Comparison of ENCODE assay signal across 8 cellular contexts in the genomic region with DNA sequence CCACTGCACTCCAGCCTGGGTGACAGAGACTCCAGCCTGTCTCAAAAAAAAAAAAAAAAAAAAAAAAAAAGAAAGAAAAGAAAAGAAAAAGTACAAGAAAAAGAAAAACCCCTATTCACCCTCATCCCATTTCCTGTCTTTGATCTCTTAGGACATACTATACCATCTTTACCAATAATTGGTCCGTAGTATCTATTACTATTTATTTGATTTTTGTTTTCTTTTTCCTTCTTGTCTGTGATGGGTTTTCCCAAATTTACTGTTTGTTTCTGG. TPM values are rescaled to one million over a fixed set of nuclear protein-coding genes. Genes with fewer than 3 reads are reported as not detected.
DNase-seq lines count a peak whose midpoint lies in the region; ATAC-seq, FAIRE-seq and TF ChIP-seq lines count a peak whose summit lies in the region.

No MANE protein-coding gene starts in this region.

- CTCF ChIA-PET in HepG2 (lab: Yijun Ruan, JAX; ENCODE audit: low intra/inter-chr PET ratio, low total read pairs), result no interaction called here

- H4K20me1 ChIP-seq in HepG2 (ENCODE audit: insufficient read depth, low read length), result no peaks in the 10 kb centered on the region

- TF ChIP-seq POLR2A in HepG2 (IDR thresholded peaks at IDR 0.05; ENCODE audit: insufficient read depth in 1 of 2, low read depth in 2 of 2, low read length in 2 of 2) (no peak), right lobe of liver (IDR thresholded peaks at IDR 0.05) (no peak)

- H3K9ac ChIP-seq in HepG2 (ENCODE audit: insufficient read depth, low read depth, low read length) (peak overlapping the region; percentile 61; the same call in 1 of the 2 replicates), mesendoderm (ENCODE audit: low read length) (no peak overlapping the region)

- no peak overlapping the region for H2BK15ac ChIP-seq in mesendoderm (replicated peaks; ENCODE audit: low read depth)

- H3K79me1 ChIP-seq in mesendoderm (ENCODE audit: low read length), result no peaks in the 10 kb centered on the region

- H3K23ac ChIP-seq in mesendoderm (ENCODE audit: low read length), result no peak overlapping the region

- TF ChIP-seq CTCF in HepG2 (CRISPR knock-in tag; IDR thresholded peaks at IDR 0.05) (no peak), right lobe of liver (IDR thresholded peaks at IDR 0.05) (no peak)

- DNase-seq in HepG2 (ENCODE audit: low spot score) (no peak), right lobe of liver (no peak), mesendoderm (no peak), T-helper 9 cell (no peak)
- DNase-seq in activated naive CD4-positive, alpha-beta T cell treated with anti-CD3 and anti-CD28 coated beads, Interleukin-2, amount 50 U/mL, for 72 hours (ENCODE audit: low spot score in 2 of 2), result no peak
- no peak for DNase-seq in effector CD8-positive, alpha-beta T cell (lab: John Stamatoyannopoulos, UW)

- no peak overlapping the region for H3K4ac ChIP-seq in mesendoderm (ENCODE audit: low read depth, low read length)

- no peaks in the 10 kb centered on the region for H3K9me3 ChIP-seq in HepG2 (ENCODE audit: low read length)
- no peaks in the 10 kb centered on the region for H3K9me3 ChIP-seq in right lobe of liver
- H3K9me3 ChIP-seq in mesodermal cell (ENCODE audit: control insufficient read depth, low read length), result no peaks in the 10 kb centered on the region

- peaks cover 0 to 3% of the 10 kb centered on the region in 2 experiments; a peak in 1 of 5 replicates for H3K27me3 ChIP-seq in HepG2 (ENCODE audit: control insufficient read depth in 1 of 2, insufficient read depth in 2 of 2, low read length in 2 of 2)
- no peaks in the 10 kb centered on the region for H3K27me3 ChIP-seq in right lobe of liver
- H3K27me3 ChIP-seq in mesendoderm (ENCODE audit: insufficient read depth, low read length, poor library complexity), result no peaks in the 10 kb centered on the region

- H3K27ac ChIP-seq in HepG2 (ENCODE audit: extremely low read length, insufficient read depth, low read length), result no peak overlapping the region
- no peak overlapping the region for H3K27ac ChIP-seq in right lobe of liver
- H3K27ac ChIP-seq in mesodermal cell (ENCODE audit: low read depth, low read length, severe bottlenecking), result no peak overlapping the region
- H3K27ac ChIP-seq in mesendoderm (ENCODE audit: low read depth, low read length), result no peak overlapping the region

- TF ChIP-seq RAD21 in HepG2 (CRISPR knock-in tag; IDR thresholded peaks at IDR 0.05), result no peak

- no peak overlapping the region for H2BK120ac ChIP-seq in mesendoderm (ENCODE audit: low read depth, low read length)

- H4K8ac ChIP-seq in mesendoderm (ENCODE audit: low read depth, low read length), result no peak overlapping the region

- H2AK5ac ChIP-seq in mesendoderm (ENCODE audit: low read length), result no peak overlapping the region

- H3K4me1 ChIP-seq in HepG2 (ENCODE audit: insufficient read depth, low read length), result peaks cover 45% of the 10 kb centered on the region
- H3K4me1 ChIP-seq in right lobe of liver, result peaks cover 0 to 16% (median 3%) of the 10 kb centered on the region in 4 donors
- H3K4me1 ChIP-seq in mesodermal cell (ENCODE audit: control insufficient read depth, insufficient read depth, low read length, poor library complexity, severe bottlenecking), result peaks cover 6% of the 10 kb centered on the region
- H3K4me1 ChIP-seq in mesendoderm (ENCODE audit: control insufficient read depth, low read depth, low read length), result no peaks in the 10 kb centered on the region

- H2BK5ac ChIP-seq in mesendoderm (ENCODE audit: low read length), result no peak overlapping the region

- WGBS in HepG2 (ENCODE audit: low lambda C conversion rate), result 5% methylated on average over 1 of the region's 1 CpG
- 32% methylated on average over 1 of the region's 1 CpG for WGBS in right lobe of liver (ENCODE audit: insufficient coverage, low coverage, low lambda C conversion rate, missing lambda C conversion rate)
- WGBS in mesodermal cell (ENCODE audit: insufficient coverage in 2 of 2), 2 experiments, result no CpG with 5 or more reads among the region's 1 CpG
- WGBS in mesendoderm (ENCODE audit: extremely low coverage, insufficient coverage, low lambda C conversion rate), result no CpG with 5 or more reads among the region's 1 CpG

- in situ Hi-C loops in HepG2 (cut with HindIII; ENCODE audit: extremely low pct_ligation_motif_present, low pct_unique_long_range_greater_than_20kb), result no loop called here

- peaks cover under 1 to 8% of the 10 kb centered on the region in 2 donors for H3K36me3 Mint-ChIP-seq in activated naive CD4-positive, alpha-beta T cell treated with anti-CD3 and anti-CD28 coated beads, Interleukin-2, amount 50 U/mL, for 72 hours

- no peaks in the 10 kb centered on the region for H3K79me2 ChIP-seq in HepG2 (ENCODE audit: insufficient read depth, low read length)
- H3K79me2 ChIP-seq in mesendoderm (ENCODE audit: control insufficient read depth, insufficient read depth, low read length), result no peaks in the 10 kb centered on the region

- no peak overlapping the region for H3K18ac ChIP-seq in mesendoderm (ENCODE audit: low read length)

- TF ChIP-seq EP300 in HepG2 (IDR thresholded peaks at IDR 0.05; ENCODE audit: low read depth in 2 of 2, low read length in 2 of 2), result no peak
- no peak for TF ChIP-seq EP300 in HepG2 (CRISPR knock-in tag; IDR thresholded peaks at IDR 0.05; ENCODE audit: borderline replicate concordance)

- intact Hi-C loops in HepG2 (cut with micrococcal nuclease; ENCODE audit: unreplicated experiment) (loop anchor here (1.0 to 5.0 kb wide), 2 partner anchors 42 to 81 kb away; a partner anchor contains a TSS), right lobe of liver (cut with DNase I) (no loop called here)

- H3K36me3 ChIP-seq in HepG2 (replicated peaks in 1 of 2; ENCODE audit: control insufficient read depth in 1 of 2, insufficient read depth in 2 of 2, low read length in 2 of 2) (no peaks in the 10 kb centered on the region), right lobe of liver (no peaks in the 10 kb centered on the region), mesodermal cell (ENCODE audit: control insufficient read depth, insufficient read depth, low read length) (no peaks in the 10 kb centered on the region), mesendoderm (ENCODE audit: control insufficient read depth, insufficient read depth, low read length) (no peaks in the 10 kb centered on the region)

- no peak overlapping the region for H2AFZ ChIP-seq in HepG2 (ENCODE audit: low read length)

- H3K4me2 ChIP-seq in HepG2 (ENCODE audit: low read depth, low read length) (peak overlapping the region; percentile 92), mesendoderm (ENCODE audit: low read length) (no peak overlapping the region)

- ATAC-seq in HepG2, result no peak
- no peak for ATAC-seq in right lobe of liver
- no peak for ATAC-seq in activated naive CD4-positive, alpha-beta T cell treated with anti-CD3 and anti-CD28 coated beads, Interleukin-2, amount 50 U/mL, for 72 hours
- ATAC-seq in GM18502 (IDR thresholded peaks at IDR 0.05; ENCODE audit: poor library complexity, unreplicated experiment), result no peak

- FAIRE-seq in HepG2 (lab: Jason Lieb, UNC), result no peak

- H3K4me3 ChIP-seq in HepG2 (replicated peaks in 1 of 3; ENCODE audit: insufficient read depth in 1 of 3, low read depth in 2 of 3, low read length in 3 of 3) (peak overlapping the region; percentile 6 to 88 (median 48); a peak in 4 of 6 replicates), right lobe of liver (no peak overlapping the region), mesodermal cell (ENCODE audit: extremely low read depth, insufficient read depth, low read length, poor library complexity, severe bottlenecking) (peak overlapping the region; percentile 10), mesendoderm (ENCODE audit: low read length) (no peak overlapping the region)

- no TSS peak for BruUV-seq in HepG2 (replicated peaks; lab: Mats Ljungman, UMichigan)

- peaks cover 0 to under 1% of the 10 kb centered on the region in 2 donors for H3K9me3 Mint-ChIP-seq in activated naive CD4-positive, alpha-beta T cell treated with anti-CD3 and anti-CD28 coated beads, Interleukin-2, amount 50 U/mL, for 72 hours

- H3K27ac Mint-ChIP-seq in activated naive CD4-positive, alpha-beta T cell treated with anti-CD3 and anti-CD28 coated beads, Interleukin-2, amount 50 U/mL, for 72 hours, result peak overlapping the region; percentile 96 to 100

- POLR2A ChIA-PET in HepG2 (lab: Yijun Ruan, JAX), result no interaction called here

- no peak overlapping the region for H3K56ac ChIP-seq in mesendoderm (ENCODE audit: low read length)

- no peak overlapping the region for H4K5ac ChIP-seq in mesendoderm (ENCODE audit: low read length)

TF ChIP-seq in HepG2, 621 proteins besides CTCF, POLR2A, EP300 and RAD21 (continues in another document):
- TF ChIP-seq MIER3 (CRISPR knock-in tag; IDR thresholded peaks at IDR 0.05; ENCODE audit: borderline replicate concordance), result no peak

RNA-seq across cellular contexts. Expression of a gene that starts 41.6 kb away (rescaled TPM):
- total RNA-seq in HepG2 (2016; rRNA removed; fragmentation: Illumina TruSeq; extraction: Trizol), result 171 and 402 TPM in 2 replicates
- total RNA-seq in HepG2 (2016; cell fraction: cytosol; rRNA removed; fragmentation: Illumina TruSeq; extraction: Trizol; ENCODE audit: low read depth), result 22.9 and 25.7 TPM in 2 replicates
- 147 and 420 TPM in 2 replicates for total RNA-seq in HepG2 (2016; cell fraction: insoluble cytoplasmic fraction; rRNA removed; fragmentation: Illumina TruSeq; extraction: Trizol)
- total RNA-seq in HepG2 (2016; cell fraction: membrane; rRNA removed; fragmentation: Illumina TruSeq; extraction: Trizol), result 46.8 and 54.4 TPM in 2 replicates
- 291 and 344 TPM in 2 replicates for total RNA-seq in HepG2 (2016; cell fraction: nucleus; rRNA removed; fragmentation: Illumina TruSeq; extraction: Trizol)
- 257 and 278 TPM in 2 replicates for polyA plus RNA-seq in HepG2 (2011; rRNA removed)
- polyA plus RNA-seq in HepG2 (2011; cell fraction: cytosol; rRNA removed), result 265 and 293 TPM in 2 replicates
- 106 and 130 TPM in 2 replicates for polyA plus RNA-seq in HepG2 (2011; cell fraction: nucleus; rRNA removed)
- 244 and 280 TPM in 2 replicates for polyA plus RNA-seq in HepG2 (2012)
- 19.9 and 20.2 TPM in 2 replicates for polyA plus RNA-seq in HepG2 (2016; cell fraction: cytosol; fragmentation: Illumina TruSeq; extraction: Trizol; ENCODE audit: low read depth)
- 150 and 172 TPM in 2 replicates for polyA plus RNA-seq in HepG2 (2016; cell fraction: insoluble cytoplasmic fraction; fragmentation: Illumina TruSeq; extraction: Trizol; ENCODE audit: low read depth)
- polyA plus RNA-seq in HepG2 (2016; cell fraction: membrane; fragmentation: Illumina TruSeq; extraction: Trizol; ENCODE audit: low read depth), result 32.6 and 38.7 TPM in 2 replicates
- 470 and 531 TPM in 2 replicates for polyA plus RNA-seq in HepG2 (2016; cell fraction: nucleus; fragmentation: Illumina TruSeq; extraction: Trizol; ENCODE audit: insufficient read depth, low read depth)
- polyA minus RNA-seq in HepG2 (2011; rRNA and poly(A)+ RNA removed; ENCODE audit: low replicate concordance), result 88.5 and 200 TPM in 2 replicates
- 156 and 159 TPM in 2 replicates for polyA minus RNA-seq in HepG2 (2011; cell fraction: cytosol; rRNA and poly(A)+ RNA removed)
- 65.0 and 77.7 TPM in 2 replicates for polyA minus RNA-seq in HepG2 (2011; cell fraction: nucleus; rRNA and poly(A)+ RNA removed)
- 100 to 1,000 TPM; 218 to 368 (median 272) TPM for total RNA-seq in right lobe of liver
- total RNA-seq in activated naive CD4-positive, alpha-beta T cell treated with anti-CD3 and anti-CD28 coated beads, Interleukin-2, amount 50 U/mL, for 72 hours, result 10 to 100 TPM; 56.7 to 78.0 TPM
- polyA plus RNA-seq in mesodermal cell (2013, experiment 1 of 2), result 365 TPM
- 334 TPM for polyA plus RNA-seq in mesodermal cell (2013, experiment 2 of 2)
- polyA plus RNA-seq in mesendoderm (2013, experiment 1 of 2), result 195 TPM
- polyA plus RNA-seq in mesendoderm (2013, experiment 2 of 2), result 202 TPM

Comparison
In these comparisons a context has a peak if more than half of its experiments do, and no peak if none do; other contexts are left out.
1. H3K4me3 ChIP-seq: peak in HepG2 (3 of 3) and mesodermal cell (single experiment); none in right lobe of liver (0 of 3) and mesendoderm (single experiment).